ENCODE assay signal across 8 cellular contexts in the genomic region with DNA sequence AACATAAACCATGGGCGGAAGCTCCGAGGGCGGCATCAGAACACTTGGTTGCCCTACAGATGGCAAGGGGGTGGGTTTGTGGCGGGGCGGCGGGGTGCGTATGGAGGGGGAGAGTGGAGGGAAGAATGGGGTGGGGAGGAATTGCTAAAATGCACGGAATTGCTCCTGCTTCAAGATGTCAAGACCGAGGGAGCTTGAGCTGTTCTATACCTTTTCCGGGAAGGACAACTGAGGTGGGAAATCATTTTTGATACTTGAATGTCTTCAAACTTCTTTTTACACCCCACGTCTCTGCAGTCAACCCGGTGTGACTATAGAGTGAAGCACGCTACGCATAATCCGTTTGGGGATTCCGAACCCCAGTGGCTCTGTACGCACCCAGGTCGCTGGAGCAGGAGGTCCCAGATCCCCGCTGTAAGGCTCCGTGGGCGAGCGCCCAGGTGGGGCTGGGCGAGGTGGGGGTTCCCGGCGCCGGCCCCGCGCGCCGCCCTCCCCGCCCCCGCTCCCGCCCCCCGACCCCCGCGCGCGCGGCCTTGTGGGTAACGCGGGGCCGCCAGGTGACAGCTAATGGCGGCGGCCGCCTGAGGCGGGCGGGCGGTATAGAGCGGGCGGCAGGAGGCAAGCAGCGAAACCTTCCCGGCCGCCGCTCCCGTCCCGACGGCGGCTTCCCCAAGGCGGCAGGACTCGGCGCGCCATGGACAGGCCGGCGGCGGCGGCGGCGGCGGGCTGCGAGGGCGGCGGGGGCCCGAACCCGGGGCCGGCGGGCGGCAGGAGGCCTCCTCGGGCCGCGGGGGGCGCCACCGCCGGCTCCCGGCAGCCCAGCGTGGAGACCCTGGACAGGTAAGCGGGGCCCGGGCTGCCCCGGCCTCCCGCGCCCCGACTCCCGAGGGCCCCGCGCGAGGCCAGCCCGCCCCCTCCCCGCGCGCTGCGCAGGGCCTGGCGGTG. TPM values are rescaled to one million over a fixed set of nuclear protein-coding genes. Genes with fewer than 3 reads are reported as not detected.
DNase-seq lines count a peak whose midpoint lies in the region; ATAC-seq, FAIRE-seq and TF ChIP-seq lines count a peak whose summit lies in the region.

MTMR1 (plus strand) TSS at position 560 of the 945 bp plus-strand sequence; CDS start at position 695, 135 bp downstream.

- peak within 1 kb of the TSS; percentile 60 for H2AK5ac ChIP-seq in IMR-90 (ENCODE audit: low read depth, low read length)

- no peaks in the 10 kb centered on the region for H3K36me3 ChIP-seq in IMR-90 (ENCODE audit: control insufficient read depth, insufficient read depth, low read length)
- H3K36me3 ChIP-seq in HepG2 (replicated peaks in 1 of 2; ENCODE audit: control insufficient read depth in 1 of 2, insufficient read depth in 2 of 2, low read length in 2 of 2) = 0 out of 5 replicates have a peak, but pooled peaks cover 0 to 3% of the 10 kb centered on the region in 2 experiments

- intact Hi-C loops in IMR-90 (cut with micrococcal nuclease) (loop anchor here (5.0 kb wide), 1 partner anchor 389 kb away; no protein-coding TSS in a partner anchor), HepG2 (cut with micrococcal nuclease; ENCODE audit: unreplicated experiment) (no loop called here)

- H3K9ac ChIP-seq in IMR-90 (ENCODE audit: low read depth, low read length) (peak within 1 kb of the TSS; percentile 93), HepG2 (ENCODE audit: insufficient read depth, low read depth, low read length) (peak within 1 kb of the TSS; percentile 64)

- H3K27ac ChIP-seq in IMR-90 (ENCODE audit: insufficient read depth, low read length) (peak within 1 kb of the TSS; percentile 96), VCaP (peak within 1 kb of the TSS; percentile 88), HepG2 (ENCODE audit: extremely low read length, insufficient read depth, low read length) (peak within 1 kb of the TSS; percentile 48)

- H3K79me1 ChIP-seq in IMR-90 (ENCODE audit: low read depth in 1 of 2, low read length in 2 of 2) = peaks cover 2 to 24% of the 10 kb centered on the region in 2 experiments; a peak in 2 of 4 replicates

- H3K9me3 ChIP-seq in IMR-90 (ENCODE audit: control insufficient read depth, insufficient read depth, low read length) (peaks cover 16% of the 10 kb centered on the region), HepG2 (ENCODE audit: low read length) (no peaks in the 10 kb centered on the region)

- H3K56ac ChIP-seq in IMR-90 (ENCODE audit: extremely low read depth, insufficient read depth, low read length) = peak within 1 kb of the TSS; percentile 71

- peak within 1 kb of the TSS; percentile 87 for H3K14ac ChIP-seq in IMR-90 (replicated peaks; ENCODE audit: low read depth, low read length)

- H3K27me3 ChIP-seq in IMR-90 (ENCODE audit: control insufficient read depth, insufficient read depth, low read length) (no peaks in the 10 kb centered on the region), HepG2 (ENCODE audit: control insufficient read depth in 1 of 2, insufficient read depth in 2 of 2, low read length in 2 of 2) (no peaks in the 10 kb centered on the region)

- H4K20me1 ChIP-seq in IMR-90 (ENCODE audit: insufficient read depth, low read length) (no peaks in the 10 kb centered on the region), HepG2 (ENCODE audit: insufficient read depth, low read length) (no peaks in the 10 kb centered on the region)

- H2BK120ac ChIP-seq in IMR-90 (ENCODE audit: low read depth, low read length) = peak within 1 kb of the TSS; percentile 79

- peak within 1 kb of the TSS; percentile 72 to 88 for H4K8ac ChIP-seq in IMR-90 (ENCODE audit: low read depth in 2 of 2, low read length in 2 of 2)

- H3K4me3 ChIP-seq in IMR-90 (ENCODE audit: insufficient read depth, low read depth, low read length) = peak within 1 kb of the TSS; percentile 87
- H3K4me3 ChIP-seq in choroid plexus epithelial cell (ENCODE audit: low read depth, low read length) = peak within 1 kb of the TSS; percentile 64
- H3K4me3 ChIP-seq in HepG2 (replicated peaks in 1 of 3; ENCODE audit: insufficient read depth in 1 of 3, low read depth in 2 of 3, low read length in 3 of 3) = peak within 1 kb of the TSS; percentile 55 to 70 (median 69)

- H3K4me1 ChIP-seq in IMR-90 (ENCODE audit: control insufficient read depth, insufficient read depth, low read length) (peaks cover 10% of the 10 kb centered on the region), HepG2 (ENCODE audit: insufficient read depth, low read length) (peaks cover 19% of the 10 kb centered on the region)

- peak within 1 kb of the TSS; percentile 57 for H2BK20ac ChIP-seq in IMR-90 (ENCODE audit: low read depth, low read length)

- H3K4ac ChIP-seq in IMR-90 (ENCODE audit: low read depth, low read length) = peak within 1 kb of the TSS; percentile 74

- H3K18ac ChIP-seq in IMR-90 (ENCODE audit: low read depth, low read length) = peak within 1 kb of the TSS; percentile 86

- BruUV-seq in IMR-90 (replicated peaks; lab: Mats Ljungman, UMichigan) (no TSS peak), HepG2 (replicated peaks; lab: Mats Ljungman, UMichigan) (no TSS peak)

- DNase-seq in DMS53 treated with DMSO at 0.1 percent for 48 hours (lab: John Stamatoyannopoulos, UW; ENCODE audit: unreplicated experiment) (peak; percentile 1), IMR-90 (no peak), choroid plexus epithelial cell (ENCODE audit: low read depth) (no peak), HepG2 (ENCODE audit: low spot score) (no peak), dedifferentiated amniotic fluid mesenchymal stem cell (ENCODE audit: extremely low spot score) (no peak)
- peak; percentile 19 to 36 for DNase-seq in stimulated activated CD8-positive, alpha-beta memory T cell treated with anti-CD3 and anti-CD28 coated beads, Interleukin-2, amount 100 ng/mL, for 1 hour (ENCODE audit: low read depth in 2 of 2)

- TF ChIP-seq POLR2A in IMR-90 (IDR thresholded peaks at IDR 0.05; ENCODE audit: low read depth, low read length) (peak; percentile 40; the same call in 1 of the 2 replicates), HepG2 (IDR thresholded peaks at IDR 0.05; ENCODE audit: insufficient read depth in 1 of 2, low read depth in 2 of 2, low read length in 2 of 2) (peak in 1 of 2 experiments; percentile 56; a peak in 2 of 4 replicates)

- ATAC-seq in GM21515 (IDR thresholded peaks at IDR 0.05; ENCODE audit: unreplicated experiment) (peak; percentile 40), IMR-90 (ENCODE audit: low read depth) (peak; percentile 22), HepG2 (peak; percentile 56)

- H2AFZ ChIP-seq in IMR-90 (replicated peaks; ENCODE audit: low read length, poor library complexity) (peak within 1 kb of the TSS; percentile 86), HepG2 (ENCODE audit: low read length) (peak within 1 kb of the TSS; percentile 72)

- peak within 1 kb of the TSS; percentile 94 for H2BK5ac ChIP-seq in IMR-90 (ENCODE audit: low read depth, low read length, poor library complexity, severe bottlenecking)

- peak within 1 kb of the TSS; percentile 93; the same call in 2 of the 3 replicates for H2BK15ac ChIP-seq in IMR-90 (ENCODE audit: low read depth, low read length)

- H3K9me1 ChIP-seq in IMR-90 (ENCODE audit: insufficient read depth, low read length) = 0 out of 2 replicates have a peak, but pooled peaks cover 5% of the 10 kb centered on the region

- peak within 1 kb of the TSS; percentile 97 for H4K5ac ChIP-seq in IMR-90 (ENCODE audit: low read depth, low read length)

- peak within 1 kb of the TSS; percentile 87 for H3K4me2 ChIP-seq in IMR-90 (ENCODE audit: low read depth, low read length)
- peak within 1 kb of the TSS; percentile 74 for H3K4me2 ChIP-seq in HepG2 (ENCODE audit: low read depth, low read length)

- TF ChIP-seq EP300 in HepG2 (IDR thresholded peaks at IDR 0.05; ENCODE audit: low read depth in 2 of 2, low read length in 2 of 2) = no peak
- TF ChIP-seq EP300 in HepG2 (CRISPR knock-in tag; IDR thresholded peaks at IDR 0.05; ENCODE audit: borderline replicate concordance) = no peak

- peak within 1 kb of the TSS; percentile 90 for H2AK9ac ChIP-seq in IMR-90 (replicated peaks; ENCODE audit: low read depth, low read length, poor library complexity)

- H4K91ac ChIP-seq in IMR-90 (ENCODE audit: insufficient read depth, low read depth, low read length) = peak within 1 kb of the TSS; percentile 62

- TF ChIP-seq RAD21 in IMR-90 (IDR thresholded peaks at IDR 0.05; ENCODE audit: low read length) = no peak
- no peak for TF ChIP-seq RAD21 in HepG2 (CRISPR knock-in tag; IDR thresholded peaks at IDR 0.05)

- no peaks in the 10 kb centered on the region for H3K79me2 ChIP-seq in HepG2 (ENCODE audit: insufficient read depth, low read length)

- peak within 1 kb of the TSS; percentile 86 for H3K23ac ChIP-seq in IMR-90 (ENCODE audit: low read depth, low read length)

- 25% methylated on average over 15 of the region's 101 CpGs; no CpG with 5 or more reads in 1 of the 2 experiments for WGBS in IMR-90 (ENCODE audit: extremely low coverage in 2 of 2, insufficient read length in 1 of 2), 2 experiments
- WGBS in HepG2 (ENCODE audit: low lambda C conversion rate) = no CpG with 5 or more reads among the region's 101 CpGs

- dilution Hi-C loops in IMR-90 (cut with HindIII; ENCODE audit: low sequenced_read_pairs, unreplicated experiment) = no loop called here

- CTCF ChIA-PET in IMR-90 (lab: Yijun Ruan, JAX) = interaction anchor here (0.7 kb wide), 1 partner anchor 208 kb away, joined by 3 read pairs; no protein-coding TSS in a partner anchor
- CTCF ChIA-PET in HepG2 (lab: Yijun Ruan, JAX; ENCODE audit: low intra/inter-chr PET ratio, low total read pairs) = no interaction called here

- no peak for FAIRE-seq in HepG2 (lab: Jason Lieb, UNC)

- POLR2A ChIA-PET in IMR-90 (lab: Charles Lee; ENCODE audit: unreplicated experiment) = no interaction called here
- POLR2A ChIA-PET in HepG2 (lab: Yijun Ruan, JAX) = interaction anchor here (1.5 to 2.1 kb wide), 2 partner anchors 125 to 754 kb away, joined by 3 to 9 read pairs; partner anchors contain the start of gene EOLA2

- in situ Hi-C loops in IMR-90 (cut with MboI; ENCODE audit: low sequenced_read_pairs) (no loop called here), HepG2 (cut with HindIII; ENCODE audit: extremely low pct_ligation_motif_present, low pct_unique_long_range_greater_than_20kb) (loop anchor here (25.0 kb wide), 1 partner anchor 731 kb away; no protein-coding TSS in a partner anchor)

- no peak for TF ChIP-seq CTCF in IMR-90 (conservative IDR thresholded peaks at IDR 0.05; ENCODE audit: low read depth, low read length)
- TF ChIP-seq CTCF in VCaP (conservative IDR thresholded peaks at IDR 0.05) = no peak
- TF ChIP-seq CTCF in choroid plexus epithelial cell (conservative IDR thresholded peaks at IDR 0.05; ENCODE audit: low read depth, low read length) = no peak
- no peak for TF ChIP-seq CTCF in HepG2 (CRISPR knock-in tag; IDR thresholded peaks at IDR 0.05)

RNA-seq across cellular contexts. Expression of gene MTMR1, which starts in this region (rescaled TPM):
- total RNA-seq in IMR-90 (2012; rRNA removed) = 19.0 and 22.8 TPM in 2 replicates
- polyA plus RNA-seq in IMR-90 (2012; rRNA removed) = 24.2 and 28.8 TPM in 2 replicates
- polyA plus RNA-seq in IMR-90 (2012; cell fraction: cytosol; rRNA removed) = 11.8 and 12.6 TPM in 2 replicates
- 74.1 and 165 TPM in 2 replicates for polyA plus RNA-seq in IMR-90 (2012; cell fraction: nucleus; rRNA removed; ENCODE audit: low replicate concordance)
- 11.1 and 11.3 TPM in 2 replicates for total RNA-seq in HepG2 (2016; rRNA removed; fragmentation: Illumina TruSeq; extraction: Trizol)
- total RNA-seq in HepG2 (2016; cell fraction: cytosol; rRNA removed; fragmentation: Illumina TruSeq; extraction: Trizol; ENCODE audit: low read depth) = 4.9 and 6.2 TPM in 2 replicates
- total RNA-seq in HepG2 (2016; cell fraction: insoluble cytoplasmic fraction; rRNA removed; fragmentation: Illumina TruSeq; extraction: Trizol) = 10.8 and 10.9 TPM in 2 replicates
- total RNA-seq in HepG2 (2016; cell fraction: membrane; rRNA removed; fragmentation: Illumina TruSeq; extraction: Trizol) = 6.2 and 6.4 TPM in 2 replicates
- 11.7 and 14.6 TPM in 2 replicates for total RNA-seq in HepG2 (2016; cell fraction: nucleus; rRNA removed; fragmentation: Illumina TruSeq; extraction: Trizol)
- polyA plus RNA-seq in HepG2 (2011; rRNA removed) = 8.9 and 9.1 TPM in 2 replicates
- 5.0 and 5.7 TPM in 2 replicates for polyA plus RNA-seq in HepG2 (2011; cell fraction: cytosol; rRNA removed)
- polyA plus RNA-seq in HepG2 (2011; cell fraction: nucleus; rRNA removed) = 20.2 and 23.1 TPM in 2 replicates
- 6.0 and 7.7 TPM in 2 replicates for polyA plus RNA-seq in HepG2 (2012)
- polyA plus RNA-seq in HepG2 (2016; cell fraction: cytosol; fragmentation: Illumina TruSeq; extraction: Trizol; ENCODE audit: low read depth) = 0.63 and 0.69 TPM in 2 replicates
- polyA plus RNA-seq in HepG2 (2016; cell fraction: insoluble cytoplasmic fraction; fragmentation: Illumina TruSeq; extraction: Trizol; ENCODE audit: low read depth) = 9.7 and 9.8 TPM in 2 replicates
- polyA plus RNA-seq in HepG2 (2016; cell fraction: membrane; fragmentation: Illumina TruSeq; extraction: Trizol; ENCODE audit: low read depth) = 2.2 and 2.4 TPM in 2 replicates
- polyA plus RNA-seq in HepG2 (2016; cell fraction: nucleus; fragmentation: Illumina TruSeq; extraction: Trizol; ENCODE audit: insufficient read depth, low read depth) = 22.9 and 26.7 TPM in 2 replicates
- polyA minus RNA-seq in HepG2 (2011; rRNA and poly(A)+ RNA removed; ENCODE audit: low replicate concordance) = 8.6 and 32.8 TPM in 2 replicates
- 6.1 and 9.3 TPM in 2 replicates for polyA minus RNA-seq in HepG2 (2011; cell fraction: cytosol; rRNA and poly(A)+ RNA removed)
- polyA minus RNA-seq in HepG2 (2011; cell fraction: nucleus; rRNA and poly(A)+ RNA removed) = 16.8 and 20.5 TPM in 2 replicates

Comparison
In these comparisons a context has a peak if more than half of its experiments do, and no peak if none do; other contexts are left out.
1. DNase-seq: peak in DMS53 treated with DMSO at 0.1 percent for 48 hours (single experiment) and stimulated activated CD8-positive, alpha-beta memory T cell treated with anti-CD3 and anti-CD28 coated beads, Interleukin-2, amount 100 ng/mL, for 1 hour (2 of 2); none in IMR-90 (single experiment), choroid plexus epithelial cell (single experiment), HepG2 (single experiment) and dedifferentiated amniotic fluid mesenchymal stem cell (single experiment).
2. Peak in every context shown above with its lines, with median percentiles within 50 percentile points of each other: ATAC-seq, H3K27ac ChIP-seq and H3K4me3 ChIP-seq.